In genomic region chr2:208072250-208072892, GRCh38 we compare ENCODE assay signal across 7 cellular contexts. TPM values are rescaled to one million over a fixed set of nuclear protein-coding genes. Genes with fewer than 3 reads are reported as not detected.
DNase-seq lines count a peak whose midpoint lies in the region; ATAC-seq and TF ChIP-seq lines count a peak whose summit lies in the region.

No MANE protein-coding gene starts in this region.

- peak; percentile 72 for DNase-seq in GM12865 (ENCODE audit: low read depth)
- peak; percentile 83 for DNase-seq in NB4 (ENCODE audit: low read depth)
- peak in 1 of 3 donors; percentile 41 for DNase-seq in T-helper 17 cell
- DNase-seq in ascending aorta (ENCODE audit: low spot score in 2 of 2): peak in 1 of 2 donors; percentile 78
- peak; percentile 76 for DNase-seq in hepatocyte (ENCODE audit: low spot score)
- peak; percentile 2 for DNase-seq in smooth muscle cell (lab: John Stamatoyannopoulos, UW; ENCODE audit: unreplicated experiment)

- POLR2A ChIA-PET in HEK293 (lab: Yijun Ruan, JAX): interaction anchor here (0.6 to 0.7 kb wide), 2 partner anchors 128 to 326 kb away, joined by 3 to 6 read pairs; no protein-coding TSS in a partner anchor

- ATAC-seq in T-helper 17 cell: peak; percentile 72

- H3K4me1 ChIP-seq in HEK293 (ENCODE audit: control insufficient read depth, insufficient read depth, low read length) (no peaks in the 10 kb centered on the region), ascending aorta (no peaks in the 10 kb centered on the region), hepatocyte (ENCODE audit: insufficient read depth) (no peaks in the 10 kb centered on the region), smooth muscle cell (ENCODE audit: low read depth) (no peaks in the 10 kb centered on the region)

- H3K27me3 ChIP-seq in ascending aorta (no peaks in the 10 kb centered on the region), hepatocyte (no peaks in the 10 kb centered on the region), smooth muscle cell (ENCODE audit: low read depth) (no peaks in the 10 kb centered on the region)

- H3K4me3 Mint-ChIP-seq in T-helper 17 cell: no peak overlapping the region

- H3K9ac ChIP-seq in smooth muscle cell (ENCODE audit: low read depth): no peak overlapping the region

- H3K4me2 ChIP-seq in hepatocyte: no peak overlapping the region
- H3K4me2 ChIP-seq in smooth muscle cell: no peak overlapping the region

- H3K9me3 ChIP-seq in HEK293 (ENCODE audit: control insufficient read depth, insufficient read depth, low read depth, low read length) (no peaks in the 10 kb centered on the region), T-helper 17 cell (ENCODE audit: control insufficient read depth, low read length, poor library complexity, severe bottlenecking) (no peaks in the 10 kb centered on the region), ascending aorta (no peaks in the 10 kb centered on the region), hepatocyte (ENCODE audit: low read depth) (no peaks in the 10 kb centered on the region), smooth muscle cell (replicated peaks; ENCODE audit: low read depth) (no peaks in the 10 kb centered on the region)

- no peak overlapping the region for H2AFZ ChIP-seq in hepatocyte
- no peak overlapping the region for H2AFZ ChIP-seq in smooth muscle cell (ENCODE audit: low read depth)

- peak; percentile 87 for TF ChIP-seq CTCF in GM12865 (IDR thresholded peaks at IDR 0.05; ENCODE audit: insufficient read depth, low read depth, low read length, missing control alignments)
- peak; percentile 76 for TF ChIP-seq CTCF in HEK293 (tag by site-specific recombination; IDR thresholded peaks at IDR 0.05)
- TF ChIP-seq CTCF in NB4 (IDR thresholded peaks at IDR 0.05; ENCODE audit: low read depth, low read length): peak; percentile 34
- peak; percentile 63 to 74 (median 70) for TF ChIP-seq CTCF in ascending aorta (IDR thresholded peaks at IDR 0.05)
- peak; percentile 78 for TF ChIP-seq CTCF in hepatocyte (IDR thresholded peaks at IDR 0.05; ENCODE audit: poor library complexity)
- peak; percentile 77 for TF ChIP-seq CTCF in smooth muscle cell (IDR thresholded peaks at IDR 0.05; ENCODE audit: borderline replicate concordance, insufficient read depth, poor library complexity, severe bottlenecking)

- no peaks in the 10 kb centered on the region for H3K36me3 Mint-ChIP-seq in T-helper 17 cell (ENCODE audit: low read depth)

- no peaks in the 10 kb centered on the region for H3F3A ChIP-seq in smooth muscle cell (ENCODE audit: low read depth)

- no peaks in the 10 kb centered on the region for H3K9me2 ChIP-seq in hepatocyte (replicated peaks; ENCODE audit: insufficient read depth)

- TF ChIP-seq POLR2A in NB4 (IDR thresholded peaks at IDR 0.05; ENCODE audit: extremely low read depth, insufficient read length): no peak

- H3K27ac Mint-ChIP-seq in T-helper 17 cell: no peak overlapping the region

- H3K27ac ChIP-seq in HEK293 (ENCODE audit: extremely low read depth, low read depth, low read length) (no peak overlapping the region), ascending aorta (no peak overlapping the region), hepatocyte (no peak overlapping the region), smooth muscle cell (ENCODE audit: low read depth) (no peak overlapping the region)

- H3K27me3 Mint-ChIP-seq in T-helper 17 cell: peaks cover 37% of the 10 kb centered on the region

- no peaks in the 10 kb centered on the region for H3K4me1 Mint-ChIP-seq in T-helper 17 cell

- CTCF ChIA-PET in HEK293 (lab: Yijun Ruan, JAX): interaction anchor here (0.6 to 6.4 kb wide), 26 partner anchors 9 to 1458 kb away, joined by 3 to 48 read pairs (median 3); no protein-coding TSS in a partner anchor

- H3K4me3 ChIP-seq in GM12865 (ENCODE audit: low read depth, low read length) (no peak overlapping the region), HEK293 (ENCODE audit: low read depth, low read length) (no peak overlapping the region), NB4 (ENCODE audit: low read depth, low read length) (no peak overlapping the region), ascending aorta (no peak overlapping the region), hepatocyte (no peak overlapping the region), smooth muscle cell (no peak overlapping the region)

- intact Hi-C loops in ascending aorta (cut with DNase I): loop anchor here (2.0 to 5.0 kb wide), 3 partner anchors 328 to 1380 kb away; no protein-coding TSS in a partner anchor

- H3K36me3 ChIP-seq in HEK293 (ENCODE audit: control insufficient read depth in 2 of 2, insufficient read depth in 1 of 2, low read length in 2 of 2): no peaks in the 10 kb centered on the region
- no peaks in the 10 kb centered on the region for H3K36me3 ChIP-seq in ascending aorta
- no peaks in the 10 kb centered on the region for H3K36me3 ChIP-seq in hepatocyte (replicated peaks; ENCODE audit: insufficient read depth, low read depth)
- no peaks in the 10 kb centered on the region for H3K36me3 ChIP-seq in smooth muscle cell (ENCODE audit: low read depth)

- 33% methylated on average over 9 of the region's 9 CpGs for WGBS in hepatocyte (ENCODE audit: low lambda C conversion rate, missing lambda C conversion rate)
- WGBS in smooth muscle cell (ENCODE audit: low lambda C conversion rate): 29% methylated on average over 9 of the region's 9 CpGs

- H3K79me2 ChIP-seq in hepatocyte (no peaks in the 10 kb centered on the region), smooth muscle cell (ENCODE audit: low read depth) (no peaks in the 10 kb centered on the region)

- no peaks in the 10 kb centered on the region for H4K20me1 ChIP-seq in hepatocyte (ENCODE audit: insufficient read depth, poor library complexity, severe bottlenecking)
- no peaks in the 10 kb centered on the region for H4K20me1 ChIP-seq in smooth muscle cell (ENCODE audit: low read depth)

TF ChIP-seq in HEK293, 187 proteins besides CTCF, POLR2A, EP300 and RAD21:
- no peak for TF ChIP-seq HOXD13 (CRISPR knock-in tag; IDR thresholded peaks at IDR 0.05; ENCODE audit: borderline replicate concordance)
- TF ChIP-seq ZNF513 (tag by site-specific recombination; IDR thresholded peaks at IDR 0.05): peak; percentile 70
- TF ChIP-seq ZSCAN5A (tag by site-specific recombination; IDR thresholded peaks at IDR 0.05): no peak
- peak; percentile 87 for TF ChIP-seq ZNF654 (tag by site-specific recombination; IDR thresholded peaks at IDR 0.05; ENCODE audit: low read depth)
- 0 out of 2 replicates have a peak, but pooled peaks have one; percentile 18 for TF ChIP-seq ZNF10 (tag by site-specific recombination; IDR thresholded peaks at IDR 0.05)

RNA-seq across cellular contexts. Expression of gene PLEKHM3, which starts 47.0 kb away (rescaled TPM):
- total RNA-seq in T-helper 17 cell (10 to 100 TPM; 14.3 to 14.4 TPM), ascending aorta (18.3 TPM), hepatocyte (11.1 and 14.3 TPM in 2 replicates), smooth muscle cell (10.3 and 11.3 TPM in 2 replicates)
- polyA plus RNA-seq in hepatocyte (4.2 and 7.2 TPM in 2 replicates), smooth muscle cell (3.2 and 3.8 TPM in 2 replicates)

RNA-seq across cellular contexts. Expression of gene CRYGD, which starts 52.0 kb away (rescaled TPM):
- total RNA-seq in T-helper 17 cell (not detected), ascending aorta (not detected), hepatocyte (not detected in 2 replicates), smooth muscle cell (not detected in 2 replicates)
- polyA plus RNA-seq in hepatocyte (0.47 and 0.85 TPM in 2 replicates), smooth muscle cell (not detected in 2 replicates)

RNA-seq across cellular contexts. Expression of gene CRYGC, which starts 57.3 kb away (rescaled TPM):
- total RNA-seq in T-helper 17 cell: not detected
- total RNA-seq in ascending aorta: not detected
- total RNA-seq in hepatocyte: 1.3 TPM in 1 of 2 replicates, not detected in the other
- 1.3 TPM in 2 replicates for polyA plus RNA-seq in hepatocyte
- total RNA-seq in smooth muscle cell: not detected in 2 replicates
- not detected in 2 replicates for polyA plus RNA-seq in smooth muscle cell

Comparison
In these comparisons a context has a peak if more than half of its experiments do, and no peak if none do; other contexts are left out.
1. CTCF ChIP-seq: peak in every context shown above with its lines; median percentile 87 in GM12865; 78 in hepatocyte; 77 in smooth muscle cell; 76 in HEK293; 70 in ascending aorta; 34 in NB4.